Comparison of ENCODE assay signal across 22 cellular contexts in genomic region chr4:99573735-99574368, GRCh38. TPM values are rescaled to one million over a fixed set of nuclear protein-coding genes. Genes with fewer than 3 reads are reported as not detected.
A peak's percentile ranks its signal among the peaks of the same experiment; 100 is the strongest.
DNase-seq lines count a peak whose midpoint lies in the region; FAIRE-seq and TF ChIP-seq lines count a peak whose summit lies in the region.
"Had no signal": no experiment of that assay in that cellular context is flagged by ENCODE, and none has a peak within 500 bp of the region (broad histone marks: within the 10 kb centered on the region; RNA-seq: fewer than 3 reads in every experiment).

No MANE protein-coding gene starts in this region.

- H3K27ac Mint-ChIP-seq in neural progenitor cell = peak overlapping the region; percentile 74
- H3K27ac Mint-ChIP-seq: CD4-positive, alpha-beta memory T cell had no signal

- H3K27me3 Mint-ChIP-seq in neural progenitor cell (ENCODE audit: insufficient read depth, low read depth) = no peaks in the 10 kb centered on the region

- H3K27me3 ChIP-seq in hepatocyte (no peaks in the 10 kb centered on the region), neural progenitor cell (peaks cover 9% of the 10 kb centered on the region), skeletal muscle tissue (ENCODE audit: control insufficient read depth in 3 of 3, insufficient read depth in 3 of 3, low read length in 3 of 3) (no peaks in the 10 kb centered on the region)
- H3K27me3 ChIP-seq: BLaER1 treated with 17β-estradiol and CSF1 and Interleukin-3, amounts not matched to agents 10 nM and 100 nM; SJCRH30 had no signal

- no peak for TF ChIP-seq POLR2A in GM12892 (IDR thresholded peaks at IDR 0.05; ENCODE audit: low read depth, low read length)
- no peak for TF ChIP-seq POLR2A in GM12891 (IDR thresholded peaks at IDR 0.05; ENCODE audit: low read depth, low read length)

- H4K20me1 ChIP-seq in hepatocyte (ENCODE audit: insufficient read depth, poor library complexity, severe bottlenecking) (no peaks in the 10 kb centered on the region), neural progenitor cell (ENCODE audit: low read depth) (no peaks in the 10 kb centered on the region)
- H4K20me1 ChIP-seq: BLaER1 treated with 17β-estradiol and CSF1 and Interleukin-3, amounts not matched to agents 10 nM and 100 nM had no signal

- H3K36me3 ChIP-seq in hepatocyte (replicated peaks; ENCODE audit: insufficient read depth, low read depth) = no peaks in the 10 kb centered on the region
- no peaks in the 10 kb centered on the region for H3K36me3 ChIP-seq in neural progenitor cell
- H3K36me3 ChIP-seq in skeletal muscle tissue (ENCODE audit: control insufficient read depth in 3 of 3, insufficient read depth in 3 of 3, low read length in 3 of 3) = no peaks in the 10 kb centered on the region
- H3K36me3 ChIP-seq: BLaER1 treated with 17β-estradiol and CSF1 and Interleukin-3, amounts not matched to agents 10 nM and 100 nM; SJCRH30 had no signal

- H3K79me2 ChIP-seq in hepatocyte = peaks cover 10% of the 10 kb centered on the region
- no peaks in the 10 kb centered on the region for H3K79me2 ChIP-seq in neural progenitor cell (ENCODE audit: low read depth)

- H3K4me3 ChIP-seq in hepatocyte (no peak overlapping the region), neural progenitor cell (no peak overlapping the region), skeletal muscle tissue (ENCODE audit: low read length in 3 of 3) (no peak overlapping the region)
- H3K4me3 ChIP-seq: BLaER1 treated with 17β-estradiol and CSF1 and Interleukin-3, amounts not matched to agents 10 nM and 100 nM; GM23248; SJCRH30 had no signal

- no peak overlapping the region for H3K4me3 Mint-ChIP-seq in neural progenitor cell
- H3K4me3 Mint-ChIP-seq: CD4-positive, alpha-beta memory T cell had no signal

- H3K4me2 ChIP-seq in hepatocyte (no peak overlapping the region), neural progenitor cell (no peak overlapping the region)

- H3K9me3 ChIP-seq in hepatocyte (ENCODE audit: low read depth) = no peaks in the 10 kb centered on the region
- H3K9me3 ChIP-seq in neural progenitor cell (ENCODE audit: low read depth) = no peaks in the 10 kb centered on the region
- no peaks in the 10 kb centered on the region for H3K9me3 ChIP-seq in skeletal muscle tissue (ENCODE audit: control insufficient read depth in 3 of 3, low read length in 3 of 3)
- H3K9me3 ChIP-seq: BLaER1 treated with 17β-estradiol and CSF1 and Interleukin-3, amounts not matched to agents 10 nM and 100 nM; Caco-2; SJCRH30 had no signal

- H2AFZ ChIP-seq in hepatocyte = no peak overlapping the region
- peak overlapping the region; percentile 4 for H2AFZ ChIP-seq in neural progenitor cell (replicated peaks)
- H2AFZ ChIP-seq: GM23248 had no signal

- in situ Hi-C loops in KBM-7 (cut with MboI; ENCODE audit: low pct_unique_long_range_greater_than_20kb, low sequenced_read_pairs) = no loop called here

- H3K4me1 ChIP-seq in hepatocyte (ENCODE audit: insufficient read depth) = no peaks in the 10 kb centered on the region
- peaks cover 13% of the 10 kb centered on the region for H3K4me1 ChIP-seq in neural progenitor cell
- no peaks in the 10 kb centered on the region for H3K4me1 ChIP-seq in skeletal muscle tissue (ENCODE audit: control insufficient read depth in 3 of 3, insufficient read depth in 3 of 3, low read length in 3 of 3)
- H3K4me1 ChIP-seq: SJCRH30 had no signal

- DNase-seq in GM19239 (ENCODE audit: insufficient read length, low spot score) (no peak), hepatocyte (ENCODE audit: low spot score) (no peak), neural progenitor cell (ENCODE audit: low spot score) (no peak), GM12892 (ENCODE audit: insufficient read length) (no peak), islet precursor cell (no peak), GM12891 (ENCODE audit: insufficient read length, low spot score) (no peak), KBM-7 (no peak)
- DNase-seq: 8988T; Caco-2; CD4-positive, alpha-beta memory T cell; DND-41; GM23248; HCEC 1CT; Kasumi-1; NCI-H1694; NCI-H2081; NCI-H2171; NCI-H446; SJCRH30 had no signal

- peaks cover 11% of the 10 kb centered on the region for H3K4me1 Mint-ChIP-seq in neural progenitor cell
- H3K4me1 Mint-ChIP-seq: CD4-positive, alpha-beta memory T cell had no signal

- H3K9ac ChIP-seq in neural progenitor cell (no peak overlapping the region), skeletal muscle tissue (ENCODE audit: low read depth in 1 of 3, low read length in 3 of 3) (peak overlapping the region in 1 of 3 donors; percentile 12)
- H3K9ac ChIP-seq: GM23248 had no signal

- 68% methylated on average over 1 of the region's 1 CpG for WGBS in hepatocyte (ENCODE audit: low lambda C conversion rate, missing lambda C conversion rate)

- no peaks in the 10 kb centered on the region for H3F3A ChIP-seq in neural progenitor cell (ENCODE audit: low read depth)

- FAIRE-seq in GM19239 (lab: Jason Lieb, UNC) (peak; percentile 78), GM12892 (lab: Jason Lieb, UNC) (no peak), GM12891 (lab: Jason Lieb, UNC) (no peak)

- no peaks in the 10 kb centered on the region for H3K9me3 Mint-ChIP-seq in neural progenitor cell
- H3K9me3 Mint-ChIP-seq: IgD-negative memory B cell had no signal

- TF ChIP-seq CTCF in hepatocyte (IDR thresholded peaks at IDR 0.05; ENCODE audit: poor library complexity) (no peak), neural progenitor cell (IDR thresholded peaks at IDR 0.05) (no peak)

- no peaks in the 10 kb centered on the region for H3K9me2 ChIP-seq in hepatocyte (replicated peaks; ENCODE audit: insufficient read depth)

- no peaks in the 10 kb centered on the region for H3K36me3 Mint-ChIP-seq in neural progenitor cell
- H3K36me3 Mint-ChIP-seq: CD4-positive, alpha-beta memory T cell; IgD-negative memory B cell had no signal

- H3K27ac ChIP-seq in hepatocyte (peak overlapping the region; percentile 72), neural progenitor cell (no peak overlapping the region), skeletal muscle tissue (ENCODE audit: low read depth, low read length) (peak overlapping the region; percentile 26)
- H3K27ac ChIP-seq: GM23248, SJCRH30 had no signal

TF ChIP-seq in GM12891, 5 proteins besides CTCF, POLR2A, EP300 and RAD21:
- TF ChIP-seq PAX5 (IDR thresholded peaks at IDR 0.05; ENCODE audit: insufficient read depth, low read length, severe bottlenecking) = no peak
- TF ChIP-seq SPI1 (IDR thresholded peaks at IDR 0.05; ENCODE audit: low read depth, low read length) = no peak
- no peak for TF ChIP-seq TAF1 (IDR thresholded peaks at IDR 0.05; ENCODE audit: low read depth, low read length)
- no peak for TF ChIP-seq POU2F2 (IDR thresholded peaks at IDR 0.05; ENCODE audit: low read depth, low read length)

RNA-seq across cellular contexts. Expression of gene MTTP, which starts 0.8 kb away (rescaled TPM):
- total RNA-seq in hepatocyte (81.2 and 92.2 TPM in 2 replicates), neural progenitor cell (ENCODE audit: low replicate concordance) (1.1 and 4.4 TPM in 2 replicates), skeletal muscle tissue (under 0.01 TPM)
- 23.7 and 40.1 TPM in 2 replicates for polyA plus RNA-seq in hepatocyte
- polyA plus RNA-seq in GM12892 (2012; ENCODE audit: missing spikeins) = 0.93 TPM
- 0.26 TPM for polyA plus RNA-seq in GM12891 (2012; ENCODE audit: low read depth, missing spikeins)
- total RNA-seq: GM23248 had no signal
- polyA plus RNA-seq: CD4-positive, alpha-beta memory T cell; GM23248; IgD-negative memory B cell had no signal

RNA-seq across cellular contexts. Expression of gene TRMT10A, which starts 10.0 kb away (rescaled TPM):
- 16.9 and 17.9 TPM in 2 replicates for total RNA-seq in hepatocyte
- 5.4 and 6.2 TPM in 2 replicates for polyA plus RNA-seq in hepatocyte
- total RNA-seq in neural progenitor cell (ENCODE audit: low replicate concordance) = 11.0 and 15.6 TPM in 2 replicates
- total RNA-seq in skeletal muscle tissue = 5.7 TPM
- polyA plus RNA-seq in GM12892 (2012; ENCODE audit: missing spikeins) = 7.5 TPM
- polyA plus RNA-seq in GM12891 (2012; ENCODE audit: low read depth, missing spikeins) = 3.7 TPM

Comparison
In these comparisons a context has a peak if more than half of its experiments do, and no peak if none do; other contexts are left out.
1. RNA of gene MTTP, which starts 0.8 kb away (total RNA-seq): 81.2 to 92.2 TPM in hepatocyte; 1.1 to 4.4 TPM in neural progenitor cell and under 0.01 TPM in skeletal muscle tissue (single experiment); every median in the first group is over 10 times any median in the second.